ENCODE assay signal across 33 cellular contexts in the genomic region with DNA sequence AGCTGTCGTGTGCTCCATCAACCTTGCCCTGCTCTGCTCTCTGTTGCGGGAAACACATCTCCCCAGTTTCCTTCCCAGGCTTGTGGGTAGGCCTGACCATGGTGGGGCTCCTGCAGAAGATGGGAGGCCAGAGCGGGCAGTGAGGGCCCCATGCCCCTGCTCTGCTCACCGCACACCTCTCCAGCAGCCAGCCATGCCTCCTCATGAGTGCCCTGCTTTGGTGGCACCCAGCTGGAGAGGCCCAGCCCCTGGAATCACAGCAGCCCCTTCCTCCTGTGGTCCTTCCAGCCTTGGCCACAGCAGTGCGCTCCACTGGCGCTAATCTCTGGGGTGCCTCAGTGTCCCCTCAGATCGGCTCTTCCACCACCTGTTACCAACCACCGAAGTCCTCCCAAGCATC. TPM values are rescaled to one million over a fixed set of nuclear protein-coding genes. Genes with fewer than 3 reads are reported as not detected.
DNase-seq lines count a peak whose midpoint lies in the region; ATAC-seq and TF ChIP-seq lines count a peak whose summit lies in the region.
"Had no signal": no experiment of that assay in that cellular context is flagged by ENCODE, and none has a peak within 500 bp of the region (broad histone marks: within the 10 kb centered on the region; RNA-seq: fewer than 3 reads in every experiment).

No MANE protein-coding gene starts in this region.

- H2BK5ac ChIP-seq in neuronal stem cell (ENCODE audit: low read length), result no peak overlapping the region

- H3K36me3 ChIP-seq in RWPE2 (ENCODE audit: low read depth) (no peaks in the 10 kb centered on the region), neuronal stem cell (replicated peaks in 1 of 2; ENCODE audit: control insufficient read depth in 2 of 2, insufficient read depth in 2 of 2, low read length in 2 of 2) (no peaks in the 10 kb centered on the region)
- H3K36me3 ChIP-seq: esophagus squamous epithelium, heart left ventricle, ovary had no signal

- H3K27ac Mint-ChIP-seq in natural killer cell treated with Interleukin-12 subunit alpha and Interleukin-12 subunit beta and Interleukin-15 and Interleukin-18, amount 100 ng/mL, for 72 hours, result no peak overlapping the region
- H3K27ac Mint-ChIP-seq in natural killer cell, result no peak overlapping the region
- H3K27ac Mint-ChIP-seq: activated naive CD4-positive, alpha-beta T cell treated with anti-CD3 and anti-CD28 coated beads, Interleukin-2, amount 50 U/mL, for 24 hours; activated T-cell treated with anti-CD3 and anti-CD28 coated beads, Interleukin-2, amount 50 U/mL, for 72 hours; CD14-positive monocyte; nephron progenitor cell; stimulated activated naive CD8-positive, alpha-beta T cell treated with anti-CD3 and anti-CD28 coated beads, Interleukin-15, Interleukin-2, amounts not matched to agents 100 ng/mL and 50 ng/mL, for 24 hours had no signal

- peak overlapping the region; percentile 46 for H3K18ac ChIP-seq in neuronal stem cell (ENCODE audit: low read length)

- H3K79me1 ChIP-seq in neuronal stem cell (ENCODE audit: low read depth, low read length), result no peaks in the 10 kb centered on the region

- intact Hi-C loops in natural killer cell (cut with micrococcal nuclease), result no loop called here

- H2BK120ac ChIP-seq in neuronal stem cell (ENCODE audit: low read depth, low read length), result no peak overlapping the region

- H3K36me3 Mint-ChIP-seq in natural killer cell treated with Interleukin-12 subunit alpha and Interleukin-12 subunit beta and Interleukin-15 and Interleukin-18, amount 100 ng/mL, for 72 hours, result no peaks in the 10 kb centered on the region
- no peaks in the 10 kb centered on the region for H3K36me3 Mint-ChIP-seq in natural killer cell
- H3K36me3 Mint-ChIP-seq: activated naive CD4-positive, alpha-beta T cell treated with anti-CD3 and anti-CD28 coated beads, Interleukin-2, amount 50 U/mL, for 24 hours; brain; CD14-positive monocyte had no signal

- H3K4me2 ChIP-seq in neuronal stem cell (ENCODE audit: insufficient read depth, low read length, poor library complexity, severe bottlenecking), result no peak overlapping the region
- H3K4me2 ChIP-seq: smooth muscle cell had no signal

- no peaks in the 10 kb centered on the region for H3K9me3 ChIP-seq in RWPE2 (ENCODE audit: severe bottlenecking)
- peaks cover 0 to 3% of the 10 kb centered on the region in 2 donors for H3K9me3 ChIP-seq in neuronal stem cell (replicated peaks in 1 of 2; ENCODE audit: control insufficient read depth in 2 of 2, insufficient read depth in 1 of 2, low read depth in 1 of 2, low read length in 2 of 2)
- H3K9me3 ChIP-seq: esophagus squamous epithelium, heart left ventricle, ovary had no signal

- no peak overlapping the region for H3K23ac ChIP-seq in neuronal stem cell (ENCODE audit: low read depth, low read length, poor library complexity)

- no peak overlapping the region for H3K4me3 Mint-ChIP-seq in natural killer cell treated with Interleukin-12 subunit alpha and Interleukin-12 subunit beta and Interleukin-15 and Interleukin-18, amount 100 ng/mL, for 72 hours
- H3K4me3 Mint-ChIP-seq in natural killer cell, result no peak overlapping the region
- H3K4me3 Mint-ChIP-seq: activated naive CD4-positive, alpha-beta T cell treated with anti-CD3 and anti-CD28 coated beads, Interleukin-2, amount 50 U/mL, for 24 hours; activated T-cell treated with anti-CD3 and anti-CD28 coated beads, Interleukin-2, amount 50 U/mL, for 72 hours; brain; CD14-positive monocyte; nephron progenitor cell; stimulated activated naive CD8-positive, alpha-beta T cell treated with anti-CD3 and anti-CD28 coated beads, Interleukin-15, Interleukin-2, amounts not matched to agents 100 ng/mL and 50 ng/mL, for 24 hours had no signal

- H3K14ac ChIP-seq in neuronal stem cell (ENCODE audit: low read length), result peak overlapping the region; percentile 47

- H3K27me3 ChIP-seq in RWPE2 (ENCODE audit: insufficient read depth, poor library complexity, severe bottlenecking) (no peaks in the 10 kb centered on the region), neuronal stem cell (ENCODE audit: control insufficient read depth in 3 of 3, insufficient read depth in 3 of 3, low read depth in 1 of 3, low read length in 3 of 3) (peaks cover 0 to 26% (median 0%) of the 10 kb centered on the region in 3 experiments)
- H3K27me3 ChIP-seq: heart left ventricle, ovary had no signal

- no peak overlapping the region for H2AFZ ChIP-seq in neuronal stem cell (ENCODE audit: low read length)
- H2AFZ ChIP-seq: PC-9 had no signal

- TF ChIP-seq CTCF in natural killer cell (IDR thresholded peaks at IDR 0.05) (no peak), RWPE2 (IDR thresholded peaks at IDR 0.05; ENCODE audit: poor library complexity, severe bottlenecking) (no peak)

- ATAC-seq in natural killer cell treated with Interleukin-12 subunit alpha and Interleukin-12 subunit beta and Interleukin-15 and Interleukin-18, amount 100 ng/mL, for 72 hours, result no peak
- ATAC-seq in natural killer cell (no peak), RWPE2 (ENCODE audit: low read depth) (no peak)
- ATAC-seq: activated T-cell treated with anti-CD3 and anti-CD28 coated beads, Interleukin-2, amount 50 U/mL, for 72 hours; foreskin keratinocyte had no signal

- no peak overlapping the region for H4K91ac ChIP-seq in neuronal stem cell (ENCODE audit: low read depth, low read length, poor library complexity)

- no peak overlapping the region for H4K8ac ChIP-seq in neuronal stem cell (ENCODE audit: low read depth, low read length)

- no peaks in the 10 kb centered on the region for H3K9me3 Mint-ChIP-seq in natural killer cell treated with Interleukin-12 subunit alpha and Interleukin-12 subunit beta and Interleukin-15 and Interleukin-18, amount 100 ng/mL, for 72 hours
- H3K9me3 Mint-ChIP-seq in natural killer cell, result no peaks in the 10 kb centered on the region
- H3K9me3 Mint-ChIP-seq: activated naive CD4-positive, alpha-beta T cell treated with anti-CD3 and anti-CD28 coated beads, Interleukin-2, amount 50 U/mL, for 24 hours; activated T-cell treated with anti-CD3 and anti-CD28 coated beads, Interleukin-2, amount 50 U/mL, for 72 hours; brain; CD14-positive monocyte; nephron progenitor cell; stimulated activated naive CD8-positive, alpha-beta T cell treated with anti-CD3 and anti-CD28 coated beads, Interleukin-15, Interleukin-2, amounts not matched to agents 100 ng/mL and 50 ng/mL, for 24 hours had no signal

- peak overlapping the region; percentile 63 for H2AK5ac ChIP-seq in neuronal stem cell (ENCODE audit: low read depth, low read length)

- H3K27ac ChIP-seq in RWPE2 (ENCODE audit: poor library complexity, severe bottlenecking) (peak overlapping the region; percentile 80), neuronal stem cell (replicated peaks; ENCODE audit: low read length) (no peak overlapping the region)
- H3K27ac ChIP-seq: dorsolateral prefrontal cortex, foreskin keratinocyte, ovary, PC-9 had no signal

- no peaks in the 10 kb centered on the region for H3K4me1 Mint-ChIP-seq in natural killer cell treated with Interleukin-12 subunit alpha and Interleukin-12 subunit beta and Interleukin-15 and Interleukin-18, amount 100 ng/mL, for 72 hours (ENCODE audit: low read depth in 2 of 2)
- H3K4me1 Mint-ChIP-seq in natural killer cell, result no peaks in the 10 kb centered on the region
- H3K4me1 Mint-ChIP-seq: activated naive CD4-positive, alpha-beta T cell treated with anti-CD3 and anti-CD28 coated beads, Interleukin-2, amount 50 U/mL, for 24 hours; CD14-positive monocyte had no signal

- no CpG with 5 or more reads among the region's 8 CpGs for WGBS in neuronal stem cell (ENCODE audit: extremely low coverage in 2 of 2, insufficient read length in 2 of 2, insufficient replicate concordance in 1 of 2), 2 donors

- no peaks in the 10 kb centered on the region for H3K27me3 Mint-ChIP-seq in natural killer cell treated with Interleukin-12 subunit alpha and Interleukin-12 subunit beta and Interleukin-15 and Interleukin-18, amount 100 ng/mL, for 72 hours
- no peaks in the 10 kb centered on the region for H3K27me3 Mint-ChIP-seq in natural killer cell (ENCODE audit: low read depth in 2 of 2)
- H3K27me3 Mint-ChIP-seq: activated naive CD4-positive, alpha-beta T cell treated with anti-CD3 and anti-CD28 coated beads, Interleukin-2, amount 50 U/mL, for 24 hours; brain; stimulated activated naive CD8-positive, alpha-beta T cell treated with anti-CD3 and anti-CD28 coated beads, Interleukin-15, Interleukin-2, amounts not matched to agents 100 ng/mL and 50 ng/mL, for 24 hours had no signal

- H3K4ac ChIP-seq in neuronal stem cell (ENCODE audit: low read length), result no peak overlapping the region

- no peak overlapping the region for H3K9ac ChIP-seq in neuronal stem cell (ENCODE audit: low read depth, low read length, poor library complexity)

- H3K4me3 ChIP-seq in RWPE2 (ENCODE audit: severe bottlenecking) (no peak overlapping the region), neuronal stem cell (ENCODE audit: low read length in 2 of 2) (no peak overlapping the region)
- H3K4me3 ChIP-seq: dorsolateral prefrontal cortex, esophagus squamous epithelium, heart left ventricle, lung, ovary, PC-9, smooth muscle cell had no signal

- H2BK12ac ChIP-seq in neuronal stem cell (ENCODE audit: low read length), result no peak overlapping the region

- peaks cover 21% of the 10 kb centered on the region for H3K4me1 ChIP-seq in RWPE2 (ENCODE audit: insufficient read depth, poor library complexity, severe bottlenecking)
- peaks cover 0 to 7% of the 10 kb centered on the region in 2 donors for H3K4me1 ChIP-seq in neuronal stem cell (ENCODE audit: control insufficient read depth in 2 of 2, insufficient read depth in 1 of 2, low read depth in 1 of 2, low read length in 2 of 2)

- no peak overlapping the region for H2BK15ac ChIP-seq in neuronal stem cell (ENCODE audit: low read length)

- DNase-seq in natural killer cell treated with Interleukin-12 subunit alpha and Interleukin-12 subunit beta and Interleukin-15 and Interleukin-18, amount 100 ng/mL, for 72 hours (ENCODE audit: low spot score), result peak; percentile 22
- DNase-seq in natural killer cell (no peak), RWPE2 (ENCODE audit: low spot score) (peak; percentile 39), neuronal stem cell (ENCODE audit: low spot score) (no peak), cerebellum (ENCODE audit: low spot score) (no peak), NCI-H1105 treated with DMSO at 0.1 percent for 48 hours (lab: John Stamatoyannopoulos, UW) (no peak), iPS-NIHi7 (ENCODE audit: extremely low spot score) (no peak)
- DNase-seq: activated T-cell treated with anti-CD3 and anti-CD28 coated beads, Interleukin-2, amount 50 U/mL, for 72 hours; amniotic stem cell; esophagus squamous epithelium; foreskin keratinocyte; Kasumi-1; NCI-H1436 treated with DMSO at 0.1 percent for 48 hours; NCI-H345; nephron progenitor cell; PC-9; retina; SHP77 treated with DMSO at 0.1 percent for 48 hours; SW 1271 had no signal

RNA-seq across cellular contexts. Expression of gene OPN4, which starts 4.2 kb away (rescaled TPM):
- not detected for total RNA-seq in natural killer cell treated with Interleukin-12 subunit alpha and Interleukin-12 subunit beta and Interleukin-15 and Interleukin-18, amount 100 ng/mL, for 72 hours
- total RNA-seq in natural killer cell (not detected), cerebellum (not detected)
- polyA plus RNA-seq in neuronal stem cell (2013, experiment 1 of 2), result not detected
- not detected for polyA plus RNA-seq in neuronal stem cell (2013, experiment 2 of 2)
- total RNA-seq: activated T-cell treated with anti-CD3 and anti-CD28 coated beads, Interleukin-2, amount 50 U/mL, for 72 hours; chondrocyte; esophagus squamous epithelium; foreskin keratinocyte; G401; HepG2; kidney epithelial cell; mucosa of gallbladder; ovary; smooth muscle cell had no signal
- polyA plus RNA-seq: CD14-positive monocyte, foreskin keratinocyte, HepG2, lung, smooth muscle cell had no signal

RNA-seq across cellular contexts. Expression of gene LDB3, which starts 18.2 kb away (rescaled TPM):
- not detected for total RNA-seq in natural killer cell treated with Interleukin-12 subunit alpha and Interleukin-12 subunit beta and Interleukin-15 and Interleukin-18, amount 100 ng/mL, for 72 hours
- under 1 TPM in 2 of 3 donors, not detected in 1; 0.11 to 0.12 TPM for total RNA-seq in natural killer cell
- 0.08 TPM for polyA plus RNA-seq in neuronal stem cell (2013, experiment 1 of 2)
- 0.11 TPM for polyA plus RNA-seq in neuronal stem cell (2013, experiment 2 of 2)
- 0.27 TPM for total RNA-seq in cerebellum
- total RNA-seq: foreskin keratinocyte, HepG2 had no signal
- polyA plus RNA-seq: CD14-positive monocyte, foreskin keratinocyte, HepG2 had no signal

Comparison
In these comparisons a context has a peak if more than half of its experiments do, and no peak if none do; other contexts are left out.
1. DNase-seq: peak in natural killer cell treated with Interleukin-12 subunit alpha and Interleukin-12 subunit beta and Interleukin-15 and Interleukin-18, amount 100 ng/mL, for 72 hours (single experiment) and RWPE2 (single experiment); none in natural killer cell (single experiment), neuronal stem cell (single experiment), cerebellum (single experiment), NCI-H1105 treated with DMSO at 0.1 percent for 48 hours (single experiment) and iPS-NIHi7 (single experiment).